Comparison of ENCODE assay signal across 9 cellular contexts in the genomic region with DNA sequence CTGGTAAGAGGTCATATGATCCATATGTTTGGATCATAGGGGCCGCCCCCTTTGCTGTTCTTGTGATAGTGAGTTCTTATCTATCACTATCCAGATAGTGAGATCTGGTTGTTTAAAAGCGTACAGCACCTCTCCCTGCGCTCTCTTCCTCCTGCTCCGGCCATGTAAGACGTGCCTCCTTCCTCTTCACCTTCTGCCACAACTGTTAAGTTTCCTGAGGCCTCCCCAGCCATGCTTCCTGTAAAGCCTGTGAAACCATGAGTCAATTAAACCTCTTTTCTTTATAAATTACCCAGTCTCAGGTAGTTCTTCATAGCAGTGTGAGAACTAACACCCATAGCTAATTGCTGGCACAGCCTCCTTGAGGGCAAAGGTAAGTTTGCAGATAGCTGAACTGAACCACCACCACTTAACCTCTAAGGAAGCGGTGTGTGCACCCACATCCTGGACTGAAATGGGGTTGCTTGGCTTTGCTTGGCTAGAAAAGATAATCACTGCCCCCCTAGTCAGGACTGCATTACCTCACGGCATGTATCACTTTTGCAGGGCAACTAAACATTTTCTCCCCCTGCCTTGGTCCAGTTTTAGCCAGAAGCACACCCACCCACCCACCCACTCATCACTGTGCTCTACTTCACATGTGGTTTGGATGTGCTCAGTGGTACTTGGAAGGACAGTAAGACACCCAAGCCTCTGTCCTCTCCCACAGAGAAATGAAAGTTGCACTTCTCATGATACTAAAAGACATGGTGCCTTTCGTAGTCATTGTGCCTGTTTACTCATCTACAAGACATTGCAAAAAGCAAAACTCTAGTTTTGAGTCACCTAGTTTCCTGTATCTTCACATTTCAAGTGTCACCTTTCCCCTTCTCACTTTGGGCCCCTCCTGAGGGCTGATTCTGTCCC. TPM values are rescaled to one million over a fixed set of nuclear protein-coding genes. Genes with fewer than 3 reads are reported as not detected.
DNase-seq lines count a peak whose midpoint lies in the region; ATAC-seq and TF ChIP-seq lines count a peak whose summit lies in the region.
"Had no signal": no experiment of that assay in that cellular context is flagged by ENCODE, and none has a peak within 500 bp of the region (broad histone marks: within the 10 kb centered on the region; RNA-seq: fewer than 3 reads in every experiment).

No MANE protein-coding gene starts in this region.

- intact Hi-C loops in CD4-positive, alpha-beta memory T cell (cut with micrococcal nuclease) = loop anchor here (1.0 kb wide), 1 partner anchor 108 kb away; no protein-coding TSS in a partner anchor
- intact Hi-C loops in esophagus muscularis mucosa (cut with DNase I) (no loop called here), right cardiac atrium (cut with DNase I) (loop anchor here in 2 of 4 donors (5.0 to 10.0 kb wide), 3 partner anchors 105 to 345 kb away; no protein-coding TSS in a partner anchor), testis (cut with DNase I; ENCODE audit: low total_unique reads) (loop anchor here (10.0 kb wide), 1 partner anchor 105 kb away; no protein-coding TSS in a partner anchor)

- H3K4me3 ChIP-seq in CD4-positive, alpha-beta memory T cell (ENCODE audit: low read length in 2 of 2) = no peak overlapping the region
- H3K4me3 ChIP-seq in esophagus muscularis mucosa = no peak overlapping the region
- H3K4me3 ChIP-seq in right cardiac atrium (ENCODE audit: low read length) = no peak overlapping the region
- H3K4me3 ChIP-seq in testis = no peak overlapping the region

- TF ChIP-seq CTCF in esophagus muscularis mucosa (IDR thresholded peaks at IDR 0.05) (no peak), testis (IDR thresholded peaks at IDR 0.05) (no peak)

- CTCF ChIA-PET in CD4-positive, alpha-beta memory T cell (lab: Charles Lee; ENCODE audit: partially characterized antibody) = interaction anchor here (0.8 to 1.7 kb wide), 3 partner anchors 10 to 114 kb away, joined by 3 to 9 read pairs (median 3); partner anchors contain the start of gene EYA3

- no peaks in the 10 kb centered on the region for H3K9me3 ChIP-seq in CD4-positive, alpha-beta memory T cell (ENCODE audit: control insufficient read depth in 1 of 2, low read length in 2 of 2)
- H3K9me3 ChIP-seq in esophagus muscularis mucosa (no peaks in the 10 kb centered on the region), right cardiac atrium (ENCODE audit: control insufficient read depth, low read length) (no peaks in the 10 kb centered on the region), testis (no peaks in the 10 kb centered on the region)

- H3K9me3 Mint-ChIP-seq in CD4-positive, alpha-beta memory T cell = peaks cover 0 to 14% (median 7%) of the 10 kb centered on the region in 8 donors
- H3K9me3 Mint-ChIP-seq in activated naive CD8-positive, alpha-beta T cell treated with anti-CD3 and anti-CD28 coated beads for 36 hours = peaks cover 10% of the 10 kb centered on the region

- H3K27ac Mint-ChIP-seq in CD4-positive, alpha-beta memory T cell = peak overlapping the region; percentile 43 to 95 (median 84)
- peak overlapping the region; percentile 93 for H3K27ac Mint-ChIP-seq in activated naive CD8-positive, alpha-beta T cell treated with anti-CD3 and anti-CD28 coated beads for 36 hours

- peaks cover 21% of the 10 kb centered on the region for H3K36me3 ChIP-seq in CD4-positive, alpha-beta memory T cell (ENCODE audit: insufficient read depth, low read length)
- H3K36me3 ChIP-seq in esophagus muscularis mucosa = peaks cover 62 to 77% (median 68%) of the 10 kb centered on the region in 4 donors
- no peaks in the 10 kb centered on the region for H3K36me3 ChIP-seq in testis (ENCODE audit: low read depth, missing control alignments)

- peaks cover 49% of the 10 kb centered on the region for H3K4me1 ChIP-seq in CD4-positive, alpha-beta memory T cell (ENCODE audit: insufficient read depth, low read length)
- H3K4me1 ChIP-seq in esophagus muscularis mucosa = no peaks in the 10 kb centered on the region
- H3K4me1 ChIP-seq in right cardiac atrium (ENCODE audit: control insufficient read depth, insufficient read depth, low read length) = no peaks in the 10 kb centered on the region
- H3K4me1 ChIP-seq in testis = no peaks in the 10 kb centered on the region

- peak; percentile 79 for ATAC-seq in GM21515 (IDR thresholded peaks at IDR 0.05; ENCODE audit: unreplicated experiment)
- ATAC-seq in right cardiac atrium = no peak

- DNase-seq in CD4-positive, alpha-beta memory T cell = peak; percentile 76 to 82 (median 80)
- DNase-seq in NK-92 (lab: John Stamatoyannopoulos, UW; ENCODE audit: unreplicated experiment) (peak; percentile 48), esophagus muscularis mucosa (ENCODE audit: extremely low spot score) (no peak), right cardiac atrium (no peak), testis (no peak)
- DNase-seq in activated naive CD8-positive, alpha-beta T cell treated with anti-CD3 and anti-CD28 coated beads for 36 hours = peak; percentile 75
- peak; percentile 14 to 17 for DNase-seq in stimulated activated CD8-positive, alpha-beta memory T cell treated with anti-CD3 and anti-CD28 coated beads, Interleukin-7, amount 100 ng/mL, for 1 hour (ENCODE audit: low read depth in 2 of 2)

- peaks cover 29 to 47% (median 41%) of the 10 kb centered on the region in 4 donors for H3K4me1 Mint-ChIP-seq in CD4-positive, alpha-beta memory T cell
- H3K4me1 Mint-ChIP-seq in activated naive CD8-positive, alpha-beta T cell treated with anti-CD3 and anti-CD28 coated beads for 36 hours = peaks cover 41% of the 10 kb centered on the region

- peak overlapping the region; percentile 8 for H3K27ac ChIP-seq in CD4-positive, alpha-beta memory T cell (ENCODE audit: low read depth, low read length)
- H3K27ac ChIP-seq in esophagus muscularis mucosa (replicated peaks in 1 of 4) = no peak overlapping the region
- no peak overlapping the region for H3K27ac ChIP-seq in right cardiac atrium (ENCODE audit: low read length)
- no peak overlapping the region for H3K27ac ChIP-seq in testis
- H3K27ac ChIP-seq: C4-2B had no signal

- H3K4me3 Mint-ChIP-seq in CD4-positive, alpha-beta memory T cell = peak overlapping the region; percentile 38 to 86 (median 78)
- H3K4me3 Mint-ChIP-seq in activated naive CD8-positive, alpha-beta T cell treated with anti-CD3 and anti-CD28 coated beads for 36 hours = peak overlapping the region; percentile 54

- 82% methylated on average over 8 of the region's 8 CpGs for WGBS in esophagus muscularis mucosa
- WGBS in right cardiac atrium = 84% methylated on average over 8 of the region's 8 CpGs
- 87 to 90% methylated on average over 8 of the region's 8 CpGs for WGBS in testis, 2 donors

- no peak for TF ChIP-seq EP300 in esophagus muscularis mucosa (IDR thresholded peaks at IDR 0.05)

- H3K27me3 ChIP-seq in CD4-positive, alpha-beta memory T cell (ENCODE audit: insufficient read depth, low read length) = no peaks in the 10 kb centered on the region
- no peaks in the 10 kb centered on the region for H3K27me3 ChIP-seq in esophagus muscularis mucosa
- H3K27me3 ChIP-seq in right cardiac atrium (ENCODE audit: control insufficient read depth, insufficient read depth) = no peaks in the 10 kb centered on the region
- no peaks in the 10 kb centered on the region for H3K27me3 ChIP-seq in testis

- no peaks in the 10 kb centered on the region for H3K27me3 Mint-ChIP-seq in CD4-positive, alpha-beta memory T cell
- H3K27me3 Mint-ChIP-seq in activated naive CD8-positive, alpha-beta T cell treated with anti-CD3 and anti-CD28 coated beads for 36 hours = peaks cover 4% of the 10 kb centered on the region

- peaks cover 54 to 59% of the 10 kb centered on the region in 2 donors for H3K36me3 Mint-ChIP-seq in CD4-positive, alpha-beta memory T cell
- peaks cover 73% of the 10 kb centered on the region for H3K36me3 Mint-ChIP-seq in activated naive CD8-positive, alpha-beta T cell treated with anti-CD3 and anti-CD28 coated beads for 36 hours

- POLR2A ChIA-PET in CD4-positive, alpha-beta memory T cell (lab: Charles Lee; ENCODE audit: partially characterized antibody) = interaction anchor here (0.5 to 2.0 kb wide), 11 partner anchors 9 to 239 kb away, joined by 3 to 9 read pairs (median 4); partner anchors contain the start of genes DNAJC8, EYA3, MED18 and XKR8

- no peak for TF ChIP-seq POLR2A in esophagus muscularis mucosa (IDR thresholded peaks at IDR 0.05; ENCODE audit: low read depth)
- TF ChIP-seq POLR2A in testis (IDR thresholded peaks at IDR 0.05) = no peak

RNA-seq across cellular contexts. Expression of gene PTAFR, which starts 23.1 kb away (rescaled TPM):
- total RNA-seq in CD4-positive, alpha-beta memory T cell = 1 to 10 TPM; 1.2 to 1.7 TPM
- polyA plus RNA-seq in CD4-positive, alpha-beta memory T cell = under 1 TPM; 0.25 to 0.57 TPM
- total RNA-seq in activated naive CD8-positive, alpha-beta T cell treated with anti-CD3 and anti-CD28 coated beads for 36 hours = under 1 TPM; 0.22 to 0.29 TPM
- total RNA-seq in esophagus muscularis mucosa (1 to 10 TPM; 4.6 to 8.1 (median 6.8) TPM), right cardiac atrium (1 to 10 TPM; 2.0 to 3.6 (median 3.0) TPM), testis (1 to 10 TPM in 1 of 2 donors, under 1 TPM in 1; 0.94 to 1.7 TPM)
- polyA plus RNA-seq in right cardiac atrium (0.52 TPM), testis (ENCODE audit: insufficient read depth, low read depth, low replicate concordance) (4.9 TPM)

RNA-seq across cellular contexts. Expression of gene DNAJC8, which starts 33.2 kb away (rescaled TPM):
- total RNA-seq in CD4-positive, alpha-beta memory T cell = 10 to 100 TPM; 71.5 to 78.1 TPM
- polyA plus RNA-seq in CD4-positive, alpha-beta memory T cell = 100 to 1,000 TPM; 148 to 199 TPM
- 100 to 1,000 TPM; 109 to 121 TPM for total RNA-seq in activated naive CD8-positive, alpha-beta T cell treated with anti-CD3 and anti-CD28 coated beads for 36 hours
- 10 to 100 TPM; 60.9 to 83.0 (median 73.0) TPM for total RNA-seq in esophagus muscularis mucosa
- total RNA-seq in right cardiac atrium = 10 to 100 TPM; 63.4 to 71.6 (median 64.1) TPM
- polyA plus RNA-seq in right cardiac atrium = 78.3 TPM
- 10 to 100 TPM; 44.7 to 48.0 TPM for total RNA-seq in testis
- 86.5 TPM for polyA plus RNA-seq in testis (ENCODE audit: insufficient read depth, low read depth, low replicate concordance)

RNA-seq across cellular contexts. Expression of gene ATP5IF1, which starts 36.3 kb away (rescaled TPM):
- total RNA-seq in CD4-positive, alpha-beta memory T cell = 100 to 1,000 TPM; 111 TPM
- 100 to 1,000 TPM; 383 to 743 TPM for polyA plus RNA-seq in CD4-positive, alpha-beta memory T cell
- 100 to 1,000 TPM; 180 to 197 TPM for total RNA-seq in activated naive CD8-positive, alpha-beta T cell treated with anti-CD3 and anti-CD28 coated beads for 36 hours
- total RNA-seq in esophagus muscularis mucosa (100 to 1,000 TPM; 125 to 174 (median 126) TPM), right cardiac atrium (100 to 1,000 TPM; 244 to 514 (median 404) TPM), testis (100 to 1,000 TPM; 259 to 345 TPM)
- polyA plus RNA-seq in right cardiac atrium (1,557 TPM), testis (ENCODE audit: insufficient read depth, low read depth, low replicate concordance) (702 TPM)

RNA-seq across cellular contexts. Expression of gene SESN2, which starts 59.7 kb away (rescaled TPM):
- 1 to 10 TPM; 5.7 to 6.4 TPM for total RNA-seq in CD4-positive, alpha-beta memory T cell
- 1 to 10 TPM; 3.5 to 7.6 TPM for polyA plus RNA-seq in CD4-positive, alpha-beta memory T cell
- 10 to 100 TPM; 35.4 to 36.3 TPM for total RNA-seq in activated naive CD8-positive, alpha-beta T cell treated with anti-CD3 and anti-CD28 coated beads for 36 hours
- total RNA-seq in esophagus muscularis mucosa = 10 to 100 TPM in 3 of 4 donors, 1 to 10 TPM in 1; 7.5 to 16.4 (median 11.9) TPM
- total RNA-seq in right cardiac atrium = 1 to 10 TPM; 3.4 to 3.8 (median 3.6) TPM
- polyA plus RNA-seq in right cardiac atrium = 3.1 TPM
- total RNA-seq in testis = 10 to 100 TPM; 36.7 to 43.7 TPM
- 16.9 TPM for polyA plus RNA-seq in testis (ENCODE audit: insufficient read depth, low read depth, low replicate concordance)

Comparison
In these comparisons a context has a peak if more than half of its experiments do, and no peak if none do; other contexts are left out.
1. DNase-seq: peak in CD4-positive, alpha-beta memory T cell (5 of 5), NK-92 (single experiment), activated naive CD8-positive, alpha-beta T cell treated with anti-CD3 and anti-CD28 coated beads for 36 hours (single experiment) and stimulated activated CD8-positive, alpha-beta memory T cell treated with anti-CD3 and anti-CD28 coated beads, Interleukin-7, amount 100 ng/mL, for 1 hour (2 of 2); none in esophagus muscularis mucosa (single experiment), right cardiac atrium (0 of 3) and testis (single experiment).